In the genomic region with DNA sequence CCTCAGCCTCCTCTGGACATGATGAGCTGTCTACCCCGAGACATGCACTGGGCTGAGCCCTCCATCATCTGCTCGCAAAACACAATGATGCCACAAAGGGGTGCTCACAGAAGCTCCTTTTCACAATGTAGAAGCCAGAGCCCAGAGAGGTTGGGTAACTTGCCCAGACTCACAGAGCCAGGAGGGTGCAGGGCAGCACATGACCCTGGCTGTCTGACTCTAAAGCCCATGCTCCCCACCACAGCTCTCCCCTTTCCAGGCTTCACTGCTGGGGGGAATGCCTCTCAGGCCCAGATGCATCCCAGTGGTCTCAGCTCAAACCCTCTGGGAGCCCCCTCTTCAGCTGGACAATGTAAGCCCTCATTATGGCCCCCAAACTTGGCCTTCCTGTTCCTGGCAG, we compare ENCODE assay signal across 15 cellular contexts.
"Had no signal": no experiment of that assay in that cellular context is flagged by ENCODE, and none has a peak within 500 bp of the region (broad histone marks: within the 10 kb centered on the region; RNA-seq: fewer than 3 reads in every experiment).

No MANE protein-coding gene starts in this region.

- H3K36me3 ChIP-seq: ovary had no signal

- H3K36me3 Mint-ChIP-seq: type B pancreatic cell had no signal

- H3K27ac ChIP-seq: esophagus squamous epithelium, ovary had no signal

- H3K4me2 ChIP-seq: smooth muscle cell had no signal

- H3K27me3 ChIP-seq: esophagus squamous epithelium, ovary had no signal

- H3K4me3 Mint-ChIP-seq: naive B cell, nephron, type B pancreatic cell had no signal

- H3K27ac Mint-ChIP-seq: nephron, type B pancreatic cell had no signal

- DNase-seq: dermis blood vessel endothelial cell; esophagus squamous epithelium; foreskin fibroblast; hippocampal formation; left colon; left ventricle myocardium superior; mesenchymal stem cell; naive B cell; ovary; stimulated activated CD4-positive, alpha-beta T cell treated with anti-CD3 and anti-CD28 coated beads, Interleukin-2, amount 100 ng/mL, for 48 hours; stimulated activated naive CD4-positive, alpha-beta T cell treated with Interleukin-2 at 50 U/mL for 16 hours had no signal

- H3K9me3 ChIP-seq: esophagus squamous epithelium, ovary had no signal

- H3K9me3 Mint-ChIP-seq: naive B cell, nephron, type B pancreatic cell had no signal

- H3K4me1 ChIP-seq: esophagus squamous epithelium had no signal

- H3K4me3 ChIP-seq: esophagus squamous epithelium, lung, ovary, smooth muscle cell had no signal
